ENCODE assay signal across 30 cellular contexts in the genomic region with DNA sequence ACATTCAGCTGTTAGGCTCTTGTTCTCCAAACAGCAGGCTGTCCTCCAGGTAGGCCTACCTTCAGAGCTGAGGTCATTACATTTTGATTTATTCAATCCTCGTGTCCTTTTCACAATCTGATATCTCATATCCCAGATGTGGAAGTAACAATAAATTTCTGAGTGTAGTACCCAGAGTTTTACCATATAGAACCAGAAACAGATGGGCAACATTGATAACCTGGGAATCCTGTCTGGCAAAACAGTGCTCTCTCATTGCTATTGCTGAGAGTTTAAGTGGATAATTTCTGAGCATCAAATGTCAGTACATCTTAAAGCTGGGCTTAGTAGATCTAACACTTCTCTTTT.
"Had no signal": no experiment of that assay in that cellular context is flagged by ENCODE, and none has a peak within 500 bp of the region (broad histone marks: within the 10 kb centered on the region; RNA-seq: fewer than 3 reads in every experiment).

No MANE protein-coding gene starts in this region.

- H3K4me2 ChIP-seq: hepatocyte had no signal

- H3K4me1 ChIP-seq: adrenal gland, body of pancreas, colonic mucosa, esophagus squamous epithelium, gastroesophageal sphincter, heart right ventricle had no signal

- H3K4me3 ChIP-seq: adrenal gland, body of pancreas, cardiac muscle cell, colonic mucosa, esophagus squamous epithelium, gastroesophageal sphincter, heart right ventricle, hepatocyte had no signal

- H3K36me3 ChIP-seq: adrenal gland, cardiac muscle cell, colonic mucosa, esophagus squamous epithelium, gastroesophageal sphincter, heart right ventricle, WERI-Rb-1 had no signal

- H3K79me2 ChIP-seq: hepatocyte had no signal

- H3K27me3 ChIP-seq: adrenal gland, body of pancreas, cardiac muscle cell, colonic mucosa, esophagus squamous epithelium, gastroesophageal sphincter, heart right ventricle, hepatocyte had no signal

- ATAC-seq: activated CD4-positive, CD25-positive, alpha-beta regulatory T cell treated with anti-CD3 and anti-CD28 coated beads, Interleukin-2, amount 50 U/mL, for 24 hours; activated CD8-positive, alpha-beta T cell treated with anti-CD3 and anti-CD28 coated beads for 36 hours; activated naive CD8-positive, alpha-beta T cell treated with anti-CD3 and anti-CD28 coated beads, Interleukin-2, amount 50 U/mL, for 24 hours; body of pancreas; gastroesophageal sphincter; heart right ventricle had no signal

- H3K27ac ChIP-seq: adrenal gland, body of pancreas, cardiac muscle cell, colonic mucosa, epithelial cell of prostate, esophagus squamous epithelium, gastroesophageal sphincter, heart right ventricle, hepatocyte, WERI-Rb-1 had no signal

- DNase-seq: activated B cell treated with CpG ODN at 0.5 μM for 24 hours; activated CD4-positive, alpha-beta T cell treated with anti-CD3 and anti-CD28 coated beads for 48 hours; activated CD4-positive, alpha-beta T cell treated with anti-CD3 and anti-CD28 coated beads, Interleukin-2, amount 50 U/mL, for 1 hour; activated CD4-positive, alpha-beta T cell treated with anti-CD3 and anti-CD28 coated beads, Interleukin-2, amount 50 U/mL, for 48 hours; activated CD8-positive, alpha-beta memory T cell treated with anti-CD3 and anti-CD28 coated beads for 24 hours; activated CD8-positive, alpha-beta T cell treated with anti-CD3 and anti-CD28 coated beads for 36 hours; activated effector memory CD4-positive, alpha-beta T cell treated with anti-CD3 and anti-CD28 coated beads, Interleukin-2, amount 50 U/mL, for 16 hours; activated naive CD4-positive, alpha-beta T cell treated with anti-CD3 and anti-CD28 coated beads for 36 hours; activated naive CD8-positive, alpha-beta T cell treated with anti-CD3 and anti-CD28 coated beads for 36 hours; activated naive CD8-positive, alpha-beta T cell treated with anti-CD3 and anti-CD28 coated beads, Interleukin-2, amount 50 U/mL, for 24 hours; activated T-cell treated with anti-CD3 and anti-CD28 coated beads, Interleukin-2, amount 50 U/mL, for 1 hour; activated T-cell treated with anti-CD3 and anti-CD28 coated beads, Interleukin-2, amount 50 U/mL, for 48 hours; adrenal gland; amygdala; aorta; body of pancreas; central memory CD4-positive, alpha-beta T cell; cerebellar nuclear complex; colonic mucosa; effector CD8-positive, alpha-beta T cell; esophagus squamous epithelium; foreskin melanocyte; heart right ventricle; T1000; WERI-Rb-1 had no signal
